ENCODE assay signal across 31 cellular contexts in genomic region chr3:71881732-71882131, GRCh38.
"Had no signal": no experiment of that assay in that cellular context is flagged by ENCODE, and none has a peak within 500 bp of the region (broad histone marks: within the 10 kb centered on the region; RNA-seq: fewer than 3 reads in every experiment).

No MANE protein-coding gene starts in this region.

- H3K9ac ChIP-seq: neural progenitor cell, parathyroid adenoma had no signal

- H3K4me2 ChIP-seq: neural progenitor cell, smooth muscle cell had no signal

- H3K36me3 ChIP-seq: neural progenitor cell, ovary, spleen, tibial artery, transverse colon, upper lobe of left lung, vagina had no signal

- H3K27ac Mint-ChIP-seq: naive thymus-derived CD4-positive, alpha-beta T cell; natural killer cell; nephron; neural progenitor cell; progenitor cell of endocrine pancreas; stimulated activated memory B cell treated with anti-CD40 and anti-IgM and Interleukin-4, amounts not matched to agents 10 μg/mL and 1 μg/mL and 100 μg/mL, for 72 hours; stimulated activated naive CD8-positive, alpha-beta T cell treated with anti-CD3 and anti-CD28 coated beads, Interleukin-15, amount 100 ng/mL, for 72 hours had no signal

- H3K4me1 ChIP-seq: parathyroid adenoma, psoas muscle, spleen, testis, tibial artery, transverse colon, upper lobe of left lung, vagina had no signal

- H3K4me3 ChIP-seq: neural progenitor cell, ovary, psoas muscle, skin epidermis, smooth muscle cell, spleen, testis, tibial artery, transverse colon, upper lobe of left lung, vagina had no signal

- H3K9me3 ChIP-seq: ovary, psoas muscle, spleen, testis, tibial artery, transverse colon, upper lobe of left lung, vagina had no signal

- H3K4me1 Mint-ChIP-seq: naive thymus-derived CD4-positive, alpha-beta T cell; natural killer cell; stimulated activated memory B cell treated with anti-CD40 and anti-IgM and Interleukin-4, amounts not matched to agents 10 μg/mL and 1 μg/mL and 100 μg/mL, for 72 hours; stimulated activated naive CD8-positive, alpha-beta T cell treated with anti-CD3 and anti-CD28 coated beads, Interleukin-15, amount 100 ng/mL, for 72 hours had no signal

- DNase-seq: naive thymus-derived CD4-positive, alpha-beta T cell; natural killer cell; occipital lobe; ovary; posterior cingulate gyrus; psoas muscle; right cardiac atrium; spleen; stimulated activated CD4-positive, alpha-beta T cell treated with anti-CD3 and anti-CD28 coated beads, Interleukin-12 subunit alpha, Interleukin-12 subunit beta, amount 100 ng/mL, for 4 hours; stimulated activated CD4-positive, alpha-beta T cell treated with anti-CD3 and anti-CD28 coated beads, Interleukin-1b, Interleukin-23, amount 100 ng/mL, for 48 hours; stimulated activated CD4-positive, alpha-beta T cell treated with anti-CD3 and anti-CD28 coated beads, Interleukin-4, amount 100 ng/mL, for 1 hour; stimulated activated CD4-positive, alpha-beta T cell treated with anti-CD3 and anti-CD28 coated beads, Interleukin-4, amount 100 ng/mL, for 4 hours; stimulated activated CD8-positive, alpha-beta memory T cell treated with anti-CD3 and anti-CD28 coated beads, Interleukin-4, amount 100 ng/mL, for 48 hours; stimulated activated naive CD4-positive, alpha-beta T cell; stimulated activated naive CD8-positive, alpha-beta T cell treated with anti-CD3 and anti-CD28 coated beads, Interleukin-15, amount 100 ng/mL, for 72 hours; stimulated activated naive CD8-positive, alpha-beta T cell treated with anti-CD3 and anti-CD28 coated beads, Interleukin-15, Interleukin-2, amounts not matched to agents 100 U/mL and 50 U/mL, for 24 hours; substantia nigra; testis; tibial artery; transverse colon; upper lobe of left lung had no signal

- FAIRE-seq: urothelium cell line had no signal

- ATAC-seq: naive thymus-derived CD4-positive, alpha-beta T cell; natural killer cell; psoas muscle; right cardiac atrium; sciatic nerve; stimulated activated memory B cell treated with anti-CD40 and anti-IgM and Interleukin-4, amounts not matched to agents 10 μg/mL and 1 μg/mL and 100 μg/mL, for 72 hours; stimulated activated naive CD8-positive, alpha-beta T cell treated with anti-CD3 and anti-CD28 coated beads, Interleukin-15, amount 100 ng/mL, for 72 hours; stimulated activated naive CD8-positive, alpha-beta T cell treated with anti-CD3 and anti-CD28 coated beads, Interleukin-15, Interleukin-2, amounts not matched to agents 100 U/mL and 50 U/mL, for 24 hours had no signal

- H3K9me3 Mint-ChIP-seq: naive thymus-derived CD4-positive, alpha-beta T cell; natural killer cell; nephron; stimulated activated memory B cell treated with anti-CD40 and anti-IgM and Interleukin-4, amounts not matched to agents 10 μg/mL and 1 μg/mL and 100 μg/mL, for 72 hours; stimulated activated naive CD8-positive, alpha-beta T cell treated with anti-CD3 and anti-CD28 coated beads, Interleukin-15, amount 100 ng/mL, for 72 hours had no signal

- H3K4me3 Mint-ChIP-seq: naive thymus-derived CD4-positive, alpha-beta T cell; natural killer cell; nephron; neural progenitor cell; stimulated activated memory B cell treated with anti-CD40 and anti-IgM and Interleukin-4, amounts not matched to agents 10 μg/mL and 1 μg/mL and 100 μg/mL, for 72 hours; stimulated activated naive CD8-positive, alpha-beta T cell treated with anti-CD3 and anti-CD28 coated beads, Interleukin-15, amount 100 ng/mL, for 72 hours had no signal

- H3K79me2 ChIP-seq: parathyroid adenoma had no signal

- H3K27me3 ChIP-seq: neural progenitor cell, ovary, testis, transverse colon, upper lobe of left lung, vagina had no signal

- H3K27ac ChIP-seq: neural progenitor cell, ovary, parathyroid adenoma, psoas muscle, skin epidermis, spleen, testis, tibial artery, transverse colon, upper lobe of left lung, vagina had no signal

- H3K36me3 Mint-ChIP-seq: naive thymus-derived CD4-positive, alpha-beta T cell; natural killer cell; neural progenitor cell; stimulated activated memory B cell treated with anti-CD40 and anti-IgM and Interleukin-4, amounts not matched to agents 10 μg/mL and 1 μg/mL and 100 μg/mL, for 72 hours had no signal

- H2AFZ ChIP-seq: neural progenitor cell, parathyroid adenoma had no signal
